22 cellular contexts compared by ENCODE assay signal in genomic region chr9:116160676-116161571, GRCh38.
"Had no signal": no experiment of that assay in that cellular context is flagged by ENCODE, and none has a peak within 500 bp of the region (broad histone marks: within the 10 kb centered on the region; RNA-seq: fewer than 3 reads in every experiment).

No MANE protein-coding gene starts in this region.

- FAIRE-seq: colon, kidney had no signal

- H3K27ac ChIP-seq: dorsolateral prefrontal cortex, esophagus squamous epithelium, foreskin keratinocyte, lower lobe of right lung, spleen, testis, WERI-Rb-1 had no signal

- H3K4me1 ChIP-seq: foreskin keratinocyte, uterus had no signal

- H3K4me3 ChIP-seq: dorsolateral prefrontal cortex, esophagus squamous epithelium, lower lobe of right lung, spleen, testis, uterus had no signal

- H3K9me3 ChIP-seq: esophagus squamous epithelium, lower lobe of right lung, spleen, testis, uterus had no signal

- H3K36me3 ChIP-seq: esophagus squamous epithelium, lower lobe of right lung, spleen, uterus, WERI-Rb-1 had no signal

- DNase-seq: activated CD4-positive, alpha-beta T cell treated with anti-CD3 and anti-CD28 coated beads for 1 hour; activated T-cell treated with anti-CD3 and anti-CD28 coated beads, Interleukin-2, amount 50 U/mL, for 1 hour; amniotic stem cell; caudate nucleus; dorsolateral prefrontal cortex; effector memory CD8-positive, alpha-beta T cell; esophagus squamous epithelium; foreskin keratinocyte; kidney; lower lobe of right lung; naive B cell; nucleus accumbens; spleen; stimulated activated CD4-positive, alpha-beta T cell treated with anti-CD3 and anti-CD28 coated beads, Interleukin-4, amount 100 ng/mL, for 1 hour; stimulated activated naive CD4-positive, alpha-beta T cell; T-cell; testis; uterus; WERI-Rb-1 had no signal

- ATAC-seq: activated T-helper 17 cell treated with anti-CD3 and anti-CD28 coated beads, Interleukin-2, amount 50 U/mL, for 72 hours; effector memory CD8-positive, alpha-beta T cell; foreskin keratinocyte; left lobe of liver; lower lobe of right lung; T-cell had no signal

- H3K27me3 ChIP-seq: testis, uterus had no signal
